ENCODE assay signal across 33 cellular contexts in genomic region chr10:121404611-121405010, GRCh38.
"Had no signal": no experiment of that assay in that cellular context is flagged by ENCODE, and none has a peak within 500 bp of the region (broad histone marks: within the 10 kb centered on the region; RNA-seq: fewer than 3 reads in every experiment).

No MANE protein-coding gene starts in this region.

- H3K4me3 ChIP-seq: ascending aorta, esophagus muscularis mucosa, gastrocnemius medialis, heart left ventricle had no signal

- H3K4me1 ChIP-seq: ascending aorta, gastrocnemius medialis had no signal

- H3K27me3 Mint-ChIP-seq: activated CD4-positive, alpha-beta memory T cell treated with anti-CD3 and anti-CD28 coated beads, Interleukin-2, amount 10 ng/mL, durations not matched to agents 7 days and 5 days; activated CD4-positive, alpha-beta T cell treated with anti-CD3 and anti-CD28 coated beads, Interleukin-2, amount 10 ng/mL, durations not matched to agents 7 days and 5 days; activated naive CD4-positive, alpha-beta T cell treated with anti-CD3 and anti-CD28 coated beads, Interleukin-2, amount 10 ng/mL, durations not matched to agents 7 days and 5 days; activated naive CD8-positive, alpha-beta T cell treated with anti-CD3 and anti-CD28 coated beads, Interleukin-2, amount 10 ng/mL, durations not matched to agents 7 days and 5 days; activated T-cell treated with anti-CD3 and anti-CD28 coated beads, Interleukin-2, amount 50 U/mL, for 24 hours; central memory CD8-positive, alpha-beta T cell; effector memory CD8-positive, alpha-beta T cell had no signal

- DNase-seq: activated CD4-positive, alpha-beta memory T cell treated with anti-CD3 and anti-CD28 coated beads, Interleukin-2, amount 10 ng/mL, durations not matched to agents 7 days and 5 days; activated CD4-positive, alpha-beta T cell treated with anti-CD3 and anti-CD28 coated beads for 1 hour; activated CD4-positive, alpha-beta T cell treated with anti-CD3 and anti-CD28 coated beads for 4 hours; activated CD4-positive, alpha-beta T cell treated with anti-CD3 and anti-CD28 coated beads, Interleukin-2, amount 10 ng/mL, durations not matched to agents 7 days and 5 days; activated CD4-positive, alpha-beta T cell treated with anti-CD3 and anti-CD28 coated beads, Interleukin-2, amount 50 U/mL, for 4 hours; activated CD8-positive, alpha-beta memory T cell treated with anti-CD3 and anti-CD28 coated beads, Interleukin-2, amount 50 U/mL, for 48 hours; activated gamma-delta T cell; activated naive CD4-positive, alpha-beta T cell; activated naive CD4-positive, alpha-beta T cell treated with anti-CD3 and anti-CD28 coated beads, Interleukin-2, amount 10 ng/mL, durations not matched to agents 7 days and 5 days; activated naive CD8-positive, alpha-beta T cell treated with anti-CD3 and anti-CD28 coated beads, Interleukin-2, amount 10 ng/mL, durations not matched to agents 7 days and 5 days; activated T-cell treated with anti-CD3 and anti-CD28 coated beads for 4 hours; activated T-cell treated with anti-CD3 and anti-CD28 coated beads, Interleukin-2, amount 50 U/mL, for 24 hours; activated T-cell treated with anti-CD3 and anti-CD28 coated beads, Interleukin-2, amount 50 U/mL, for 72 hours; brain microvascular endothelial cell; cortex of kidney; dermis blood vessel endothelial cell; effector CD4-positive, alpha-beta T cell; effector memory CD8-positive, alpha-beta T cell; erythroblast; foreskin keratinocyte; gastrocnemius medialis; glutamatergic neuron; heart left ventricle; T-helper 1 cell; T-helper 2 cell had no signal

- H3K9me3 ChIP-seq: ascending aorta, esophagus muscularis mucosa, gastrocnemius medialis, heart left ventricle had no signal

- H3K27me3 ChIP-seq: ascending aorta, brain microvascular endothelial cell, esophagus muscularis mucosa, foreskin keratinocyte, gastrocnemius medialis, heart left ventricle had no signal

- H3K27ac Mint-ChIP-seq: activated CD4-positive, alpha-beta memory T cell treated with anti-CD3 and anti-CD28 coated beads, Interleukin-2, amount 10 ng/mL, durations not matched to agents 7 days and 5 days; activated CD4-positive, alpha-beta T cell treated with anti-CD3 and anti-CD28 coated beads, Interleukin-2, amount 10 ng/mL, durations not matched to agents 7 days and 5 days; activated naive CD4-positive, alpha-beta T cell treated with anti-CD3 and anti-CD28 coated beads, Interleukin-2, amount 10 ng/mL, durations not matched to agents 7 days and 5 days; activated naive CD4-positive, alpha-beta T cell treated with anti-CD3 and anti-CD28 coated beads, Interleukin-2, amount 50 U/mL, for 72 hours; activated naive CD8-positive, alpha-beta T cell treated with anti-CD3 and anti-CD28 coated beads, Interleukin-2, amount 10 ng/mL, durations not matched to agents 7 days and 5 days; activated T-cell treated with anti-CD3 and anti-CD28 coated beads, Interleukin-2, amount 50 U/mL, for 24 hours; activated T-cell treated with anti-CD3 and anti-CD28 coated beads, Interleukin-2, amount 50 U/mL, for 72 hours; effector memory CD8-positive, alpha-beta T cell; WTC11 had no signal

- H3K27ac ChIP-seq: ascending aorta, brain microvascular endothelial cell, esophagus muscularis mucosa, foreskin keratinocyte, gastrocnemius medialis, heart left ventricle, VCaP had no signal

- H3K4me3 Mint-ChIP-seq: activated CD4-positive, alpha-beta memory T cell treated with anti-CD3 and anti-CD28 coated beads, Interleukin-2, amount 10 ng/mL, durations not matched to agents 7 days and 5 days; activated CD4-positive, alpha-beta T cell treated with anti-CD3 and anti-CD28 coated beads, Interleukin-2, amount 10 ng/mL, durations not matched to agents 7 days and 5 days; activated naive CD4-positive, alpha-beta T cell treated with anti-CD3 and anti-CD28 coated beads, Interleukin-2, amount 10 ng/mL, durations not matched to agents 7 days and 5 days; activated naive CD8-positive, alpha-beta T cell treated with anti-CD3 and anti-CD28 coated beads, Interleukin-2, amount 10 ng/mL, durations not matched to agents 7 days and 5 days; activated T-cell treated with anti-CD3 and anti-CD28 coated beads, Interleukin-2, amount 50 U/mL, for 24 hours; activated T-cell treated with anti-CD3 and anti-CD28 coated beads, Interleukin-2, amount 50 U/mL, for 72 hours; central memory CD8-positive, alpha-beta T cell; effector memory CD8-positive, alpha-beta T cell; WTC11 had no signal

- ATAC-seq: activated naive CD4-positive, alpha-beta T cell treated with anti-CD3 and anti-CD28 coated beads, Interleukin-2, amount 50 U/mL, for 72 hours; activated T-cell treated with anti-CD3 and anti-CD28 coated beads, Interleukin-2, amount 50 U/mL, for 72 hours; effector memory CD8-positive, alpha-beta T cell; foreskin keratinocyte; gastrocnemius medialis; WTC11 had no signal

- H3K36me3 Mint-ChIP-seq: activated naive CD4-positive, alpha-beta T cell treated with anti-CD3 and anti-CD28 coated beads, Interleukin-2, amount 10 ng/mL, durations not matched to agents 7 days and 5 days; activated naive CD4-positive, alpha-beta T cell treated with anti-CD3 and anti-CD28 coated beads, Interleukin-2, amount 50 U/mL, for 72 hours; activated naive CD8-positive, alpha-beta T cell treated with anti-CD3 and anti-CD28 coated beads, Interleukin-2, amount 10 ng/mL, durations not matched to agents 7 days and 5 days; WTC11 had no signal

- H3K4me1 Mint-ChIP-seq: activated CD4-positive, alpha-beta memory T cell treated with anti-CD3 and anti-CD28 coated beads, Interleukin-2, amount 10 ng/mL, durations not matched to agents 7 days and 5 days; activated CD4-positive, alpha-beta T cell treated with anti-CD3 and anti-CD28 coated beads, Interleukin-2, amount 10 ng/mL, durations not matched to agents 7 days and 5 days; activated naive CD4-positive, alpha-beta T cell treated with anti-CD3 and anti-CD28 coated beads, Interleukin-2, amount 10 ng/mL, durations not matched to agents 7 days and 5 days; activated naive CD8-positive, alpha-beta T cell treated with anti-CD3 and anti-CD28 coated beads, Interleukin-2, amount 10 ng/mL, durations not matched to agents 7 days and 5 days; central memory CD8-positive, alpha-beta T cell; WTC11 had no signal

- H3K36me3 ChIP-seq: ascending aorta, brain microvascular endothelial cell, esophagus muscularis mucosa, gastrocnemius medialis, heart left ventricle had no signal

- FAIRE-seq: bronchial epithelial cell, TTC549 had no signal
